In genomic region chr2:225932741-225933413, GRCh38 we compare ENCODE assay signal across 14 cellular contexts.
"Had no signal": no experiment of that assay in that cellular context is flagged by ENCODE, and none has a peak within 500 bp of the region (broad histone marks: within the 10 kb centered on the region; RNA-seq: fewer than 3 reads in every experiment).

No MANE protein-coding gene starts in this region.

- H3K4me1 ChIP-seq: esophagus squamous epithelium, suprapubic skin had no signal

- ATAC-seq: activated CD4-positive, alpha-beta T cell treated with anti-CD3 and anti-CD28 coated beads for 36 hours; effector memory CD8-positive, alpha-beta T cell; left ventricle myocardium superior; WTC11 had no signal

- H3K9me3 ChIP-seq: esophagus squamous epithelium, suprapubic skin had no signal

- H3K4me3 ChIP-seq: cardiac muscle cell, esophagus squamous epithelium, suprapubic skin had no signal

- H3K27ac ChIP-seq: cardiac muscle cell, esophagus squamous epithelium, suprapubic skin had no signal

- H3K27me3 ChIP-seq: cardiac muscle cell, esophagus squamous epithelium, suprapubic skin had no signal

- H3K36me3 ChIP-seq: cardiac muscle cell, esophagus squamous epithelium, suprapubic skin had no signal

- DNase-seq: activated CD4-positive, alpha-beta T cell treated with anti-CD3 and anti-CD28 coated beads for 36 hours; activated CD4-positive, alpha-beta T cell treated with anti-CD3 and anti-CD28 coated beads, Interleukin-2, amount 50 U/mL, for 48 hours; activated gamma-delta T cell; effector memory CD8-positive, alpha-beta T cell; esophagus squamous epithelium; foreskin melanocyte; head of caudate nucleus; left ventricle myocardium superior; naive B cell; trophoblast cell had no signal

- FAIRE-seq: TTC549 had no signal
